8 cellular contexts compared by ENCODE assay signal in genomic region chr1:44784094-44785026, GRCh38. TPM values are rescaled to one million over a fixed set of nuclear protein-coding genes. Genes with fewer than 3 reads are reported as not detected.
DNase-seq lines count a peak whose midpoint lies in the region; ATAC-seq and TF ChIP-seq lines count a peak whose summit lies in the region.

No MANE protein-coding gene starts in this region.

- TF ChIP-seq EP300 in SK-N-SH (IDR thresholded peaks at IDR 0.05; ENCODE audit: borderline replicate concordance in 1 of 2, low read depth in 1 of 2, low read length in 1 of 2): no peak

- H3K36me3 Mint-ChIP-seq in nephron progenitor cell (ENCODE audit: low read depth): peaks cover 31% of the 10 kb centered on the region

- TF ChIP-seq CTCF in GM12872 (IDR thresholded peaks at IDR 0.05; ENCODE audit: insufficient read depth, low read depth, low read length) (peak; percentile 30; the same call in 2 of the 3 replicates), SK-N-SH (IDR thresholded peaks at IDR 0.05) (no peak), epithelial cell of esophagus (IDR thresholded peaks at IDR 0.05; ENCODE audit: insufficient read depth, low read depth, low read length, missing control alignments) (peak; percentile 19), nephron progenitor cell (IDR thresholded peaks at IDR 0.05) (no peak)

- H3K27me3 ChIP-seq in SK-N-SH (ENCODE audit: insufficient read depth) (no peaks in the 10 kb centered on the region), MG63 (no peaks in the 10 kb centered on the region)

- H3K9me3 ChIP-seq in SK-N-SH: no peaks in the 10 kb centered on the region
- no peaks in the 10 kb centered on the region for H3K9me3 ChIP-seq in MG63

- no peak overlapping the region for H3K4me2 ChIP-seq in SK-N-SH

- POLR2A ChIA-PET in SK-N-SH (lab: Yijun Ruan, JAX): interaction anchor here (1.3 to 2.3 kb wide), 2 partner anchors 9 to 24 kb away, joined by 7 to 10 read pairs; partner anchors contain the start of genes BTBD19 and RPS8

- H3K4me3 Mint-ChIP-seq in nephron progenitor cell: peak overlapping the region; percentile 77

- DNase-seq in SK-N-SH (peak; percentile 80), epithelial cell of esophagus (ENCODE audit: low read depth) (peak; percentile 43), nephron progenitor cell (peak; percentile 70), MG63 (no peak), KG1 (lab: John Stamatoyannopoulos, UW) (no peak), NCI-H526 treated with DMSO at 0.1 percent for 48 hours (lab: John Stamatoyannopoulos, UW) (no peak)

- H3K4me1 Mint-ChIP-seq in nephron progenitor cell: peaks cover 31% of the 10 kb centered on the region

- H2AFZ ChIP-seq in SK-N-SH (ENCODE audit: low read depth): no peak overlapping the region

- WGBS in SK-N-SH (ENCODE audit: low lambda C conversion rate): 58% methylated on average over 26 of the region's 71 CpGs

- H3K27me3 Mint-ChIP-seq in nephron progenitor cell (ENCODE audit: low read depth, poor library complexity): peaks cover 22% of the 10 kb centered on the region

- peaks cover 3% of the 10 kb centered on the region; the same call in 1 of the 2 replicates for H3K79me2 ChIP-seq in SK-N-SH (ENCODE audit: insufficient read depth)

- CTCF ChIA-PET in SK-N-SH (lab: Yijun Ruan, JAX): interaction anchor here (0.7 to 1.6 kb wide), 6 partner anchors 9 to 69 kb away, joined by 3 to 5 read pairs (median 4); partner anchors contain the start of genes PLK3 and RPS8

- no peak for TF ChIP-seq RAD21 in SK-N-SH (IDR thresholded peaks at IDR 0.05; ENCODE audit: low read length)

- H3F3A ChIP-seq in SK-N-SH (replicated peaks; ENCODE audit: insufficient read depth): peaks cover 33% of the 10 kb centered on the region

- peaks cover 0 to 5% of the 10 kb centered on the region in 2 experiments; a peak in 1 of 4 replicates for H3K4me1 ChIP-seq in SK-N-SH (ENCODE audit: control insufficient read depth in 1 of 2, insufficient read depth in 2 of 2, low read depth in 1 of 2, low read length in 1 of 2)

- peak overlapping the region; percentile 17 for H3K27ac Mint-ChIP-seq in nephron progenitor cell

- H3K9me2 ChIP-seq in SK-N-SH: no peaks in the 10 kb centered on the region

- no peak overlapping the region for H3K4me3 ChIP-seq in SK-N-SH (ENCODE audit: low read depth in 2 of 2, low read length in 1 of 2)
- no peak overlapping the region for H3K4me3 ChIP-seq in epithelial cell of esophagus (ENCODE audit: low read length)
- no peak overlapping the region for H3K4me3 ChIP-seq in MG63

- H3K27ac ChIP-seq in SK-N-SH (ENCODE audit: low read depth in 2 of 2, low read length in 1 of 2): no peak overlapping the region

- ATAC-seq in GM19023 (IDR thresholded peaks at IDR 0.05; ENCODE audit: unreplicated experiment): no peak

- H3K36me3 ChIP-seq in SK-N-SH (replicated peaks in 1 of 2; ENCODE audit: control insufficient read depth in 1 of 2, insufficient read depth in 2 of 2, low read length in 1 of 2) (peaks cover 0 to 24% of the 10 kb centered on the region in 2 experiments), MG63 (peaks cover 30% of the 10 kb centered on the region)

- H3K9me3 Mint-ChIP-seq in nephron progenitor cell: no peaks in the 10 kb centered on the region

- no peak overlapping the region for H3K9ac ChIP-seq in SK-N-SH

- peaks cover 6% of the 10 kb centered on the region; the same call in 1 of the 2 replicates for H4K20me1 ChIP-seq in SK-N-SH (ENCODE audit: insufficient read depth)

TF ChIP-seq in SK-N-SH, 30 proteins besides CTCF, POLR2A, EP300 and RAD21:
- TF ChIP-seq CHD2 (IDR thresholded peaks at IDR 0.05; ENCODE audit: low read length, partially characterized antibody) (no peak), POLR2AphosphoS5 (IDR thresholded peaks at IDR 0.05; ENCODE audit: low read depth, low read length) (no peak)
- TF ChIP-seq, protein P1, sequence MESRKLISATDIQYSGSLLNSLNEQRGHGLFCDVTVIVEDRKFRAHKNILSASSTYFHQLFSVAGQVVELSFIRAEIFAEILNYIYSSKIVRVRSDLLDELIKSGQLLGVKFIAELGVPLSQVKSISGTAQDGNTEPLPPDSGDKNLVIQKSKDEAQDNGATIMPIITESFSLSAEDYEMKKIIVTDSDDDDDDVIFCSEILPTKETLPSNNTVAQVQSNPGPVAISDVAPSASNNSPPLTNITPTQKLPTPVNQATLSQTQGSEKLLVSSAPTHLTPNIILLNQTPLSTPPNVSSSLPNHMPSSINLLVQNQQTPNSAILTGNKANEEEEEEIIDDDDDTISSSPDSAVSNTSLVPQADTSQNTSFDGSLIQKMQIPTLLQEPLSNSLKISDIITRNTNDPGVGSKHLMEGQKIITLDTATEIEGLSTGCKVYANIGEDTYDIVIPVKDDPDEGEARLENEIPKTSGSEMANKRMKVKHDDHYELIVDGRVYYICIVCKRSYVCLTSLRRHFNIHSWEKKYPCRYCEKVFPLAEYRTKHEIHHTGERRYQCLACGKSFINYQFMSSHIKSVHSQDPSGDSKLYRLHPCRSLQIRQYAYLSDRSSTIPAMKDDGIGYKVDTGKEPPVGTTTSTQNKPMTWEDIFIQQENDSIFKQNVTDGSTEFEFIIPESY (IDR thresholded peaks at IDR 0.05; ENCODE audit: borderline replicate concordance, low read depth): no peak

RNA-seq across cellular contexts. Expression of gene BEST4, which starts 3.6 kb away (rescaled TPM):
- 0.08 and 0.12 TPM in 2 replicates for polyA plus RNA-seq in SK-N-SH (2012; rRNA removed)
- polyA plus RNA-seq in SK-N-SH (2012; cell fraction: cytosol; rRNA removed): 0.01 and 0.06 TPM in 2 replicates
- polyA plus RNA-seq in SK-N-SH (2012; cell fraction: nucleus; rRNA removed): 0.89 and 1.4 TPM in 2 replicates
- total RNA-seq in MG63 (2014; rRNA removed; shearing (Covaris generic); ENCODE audit: low replicate concordance): not detected in 2 replicates

RNA-seq across cellular contexts. Expression of gene RPS8, which starts 9.0 kb away (rescaled TPM):
- polyA plus RNA-seq in SK-N-SH (2012; rRNA removed): 3,303 and 3,363 TPM in 2 replicates
- polyA plus RNA-seq in SK-N-SH (2012; cell fraction: cytosol; rRNA removed): 3,525 and 3,641 TPM in 2 replicates
- polyA plus RNA-seq in SK-N-SH (2012; cell fraction: nucleus; rRNA removed): 887 and 945 TPM in 2 replicates
- total RNA-seq in MG63 (2014; rRNA removed; shearing (Covaris generic); ENCODE audit: low replicate concordance): 2,690 and 3,127 TPM in 2 replicates

RNA-seq across cellular contexts. Expression of gene PLK3, which starts 15.8 kb away (rescaled TPM):
- polyA plus RNA-seq in SK-N-SH (2012; rRNA removed): 68.3 and 82.8 TPM in 2 replicates
- polyA plus RNA-seq in SK-N-SH (2012; cell fraction: cytosol; rRNA removed): 26.5 and 37.1 TPM in 2 replicates
- 295 and 317 TPM in 2 replicates for polyA plus RNA-seq in SK-N-SH (2012; cell fraction: nucleus; rRNA removed)
- total RNA-seq in MG63 (2014; rRNA removed; shearing (Covaris generic); ENCODE audit: low replicate concordance): 5.3 and 5.9 TPM in 2 replicates

RNA-seq across cellular contexts. Expression of gene DYNLT4, which starts 22.8 kb away (rescaled TPM):
- polyA plus RNA-seq in SK-N-SH (2012; rRNA removed): 0.37 and 0.61 TPM in 2 replicates
- 0.15 and 0.29 TPM in 2 replicates for polyA plus RNA-seq in SK-N-SH (2012; cell fraction: cytosol; rRNA removed)
- 1.4 and 3.2 TPM in 2 replicates for polyA plus RNA-seq in SK-N-SH (2012; cell fraction: nucleus; rRNA removed)
- total RNA-seq in MG63 (2014; rRNA removed; shearing (Covaris generic); ENCODE audit: low replicate concordance): not detected in 2 replicates

RNA-seq across cellular contexts. Expression of gene BTBD19, which starts 24.0 kb away (rescaled TPM):
- polyA plus RNA-seq in SK-N-SH (2012; rRNA removed): 36.9 and 37.9 TPM in 2 replicates
- 7.5 and 10.1 TPM in 2 replicates for polyA plus RNA-seq in SK-N-SH (2012; cell fraction: cytosol; rRNA removed)
- 265 and 277 TPM in 2 replicates for polyA plus RNA-seq in SK-N-SH (2012; cell fraction: nucleus; rRNA removed)
- total RNA-seq in MG63 (2014; rRNA removed; shearing (Covaris generic); ENCODE audit: low replicate concordance): 1.0 and 1.2 TPM in 2 replicates

Comparison
In these comparisons a context has a peak if more than half of its experiments do, and no peak if none do; other contexts are left out.
1. CTCF ChIP-seq: peak in GM12872 (single experiment) and epithelial cell of esophagus (single experiment); none in SK-N-SH (single experiment) and nephron progenitor cell (single experiment).
2. DNase-seq: peak in SK-N-SH (single experiment), epithelial cell of esophagus (single experiment) and nephron progenitor cell (single experiment); none in MG63 (single experiment), KG1 (single experiment) and NCI-H526 treated with DMSO at 0.1 percent for 48 hours (single experiment).